ENCODE assay signal across 9 cellular contexts in the genomic region with DNA sequence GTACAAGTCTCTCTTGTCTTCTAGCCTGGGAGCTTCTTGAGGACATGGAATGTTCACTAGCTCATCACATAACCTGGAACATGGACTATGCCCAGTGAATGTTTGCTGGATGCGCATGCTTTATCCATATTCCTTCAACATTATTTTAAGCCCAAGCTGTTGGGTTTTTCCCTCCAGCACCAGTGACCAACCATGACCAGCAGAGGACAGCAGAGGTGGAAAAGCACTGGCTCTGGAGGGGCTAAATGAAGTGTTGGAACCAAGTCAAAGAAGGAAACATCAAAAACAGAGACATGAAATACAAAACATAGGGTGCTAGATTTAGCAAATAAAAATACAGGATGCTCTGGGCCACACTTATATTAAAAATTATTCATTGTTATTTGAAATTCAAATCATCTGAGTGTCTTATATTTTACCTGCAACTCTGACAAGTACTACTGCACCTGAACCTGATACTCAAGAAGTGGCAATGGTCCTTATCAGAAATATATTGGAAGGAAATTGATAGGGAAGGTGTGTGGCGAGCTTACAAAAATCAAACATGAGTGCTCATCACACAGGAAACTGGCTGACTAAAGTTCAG. TPM values are rescaled to one million over a fixed set of nuclear protein-coding genes. Genes with fewer than 3 reads are reported as not detected.
DNase-seq lines count a peak whose midpoint lies in the region; ATAC-seq and TF ChIP-seq lines count a peak whose summit lies in the region.
"Had no signal": no experiment of that assay in that cellular context is flagged by ENCODE, and none has a peak within 500 bp of the region (broad histone marks: within the 10 kb centered on the region; RNA-seq: fewer than 3 reads in every experiment).

No MANE protein-coding gene starts in this region.

- intact Hi-C loops in mucosa of descending colon (cut with DNase I, micrococcal nuclease), result loop anchor here (10.0 kb wide), 2 partner anchors 126 to 416 kb away; no protein-coding TSS in a partner anchor
- intact Hi-C loops in posterior cingulate gyrus (cut with DNase I), result no loop called here

- no peaks in the 10 kb centered on the region for H3K4me1 ChIP-seq in mucosa of descending colon (ENCODE audit: low read depth)

- no peak overlapping the region for H3K4me3 ChIP-seq in AG04449 (ENCODE audit: low read depth, low read length)
- H3K4me3 ChIP-seq in mucosa of descending colon, result no peak overlapping the region

- ATAC-seq in mucosa of descending colon (peak; percentile 35), GM21381 (IDR thresholded peaks at IDR 0.05; ENCODE audit: unreplicated experiment) (no peak), HG03039 (IDR thresholded peaks at IDR 0.05; ENCODE audit: unreplicated experiment) (no peak)

- H3K27me3 Mint-ChIP-seq in brain, result peaks cover 3% of the 10 kb centered on the region
- H3K27me3 Mint-ChIP-seq: stimulated activated naive CD8-positive, alpha-beta T cell treated with anti-CD3 and anti-CD28 coated beads, Interleukin-15, Interleukin-2, amounts not matched to agents 100 ng/mL and 50 ng/mL, for 24 hours had no signal

- peak; percentile 66 for TF ChIP-seq CTCF in AG04449 (IDR thresholded peaks at IDR 0.05; ENCODE audit: insufficient read depth, low read length, missing control alignments)
- TF ChIP-seq CTCF in GM10248 (IDR thresholded peaks at IDR 0.05; ENCODE audit: control extremely low read depth, extremely low read depth, low read depth, missing control alignments), result peak; percentile 64
- TF ChIP-seq CTCF in brain (conservative IDR thresholded peaks at IDR 0.05), result peak; percentile 57 to 60
- no peak for TF ChIP-seq CTCF in mucosa of descending colon (IDR thresholded peaks at IDR 0.05)

- peaks cover 4 to 8% (median 7%) of the 10 kb centered on the region in 5 experiments for H3K9me3 Mint-ChIP-seq in brain

- no peak overlapping the region for H3K27ac Mint-ChIP-seq in brain
- H3K27ac Mint-ChIP-seq: stimulated activated naive CD8-positive, alpha-beta T cell treated with anti-CD3 and anti-CD28 coated beads, Interleukin-15, Interleukin-2, amounts not matched to agents 100 ng/mL and 50 ng/mL, for 24 hours had no signal

- DNase-seq in AG04449 (ENCODE audit: low read depth, low spot score) (no peak), GM10248 (ENCODE audit: extremely low spot score) (no peak), OCI-M1 (lab: John Stamatoyannopoulos, UW) (peak; percentile 41), mucosa of descending colon (peak in 1 of 3 donors; percentile 32), posterior cingulate gyrus (no peak)

- H3K4me3 Mint-ChIP-seq in brain, result no peak overlapping the region
- H3K4me3 Mint-ChIP-seq: stimulated activated naive CD8-positive, alpha-beta T cell treated with anti-CD3 and anti-CD28 coated beads, Interleukin-15, Interleukin-2, amounts not matched to agents 100 ng/mL and 50 ng/mL, for 24 hours had no signal

- no peaks in the 10 kb centered on the region for H3K36me3 Mint-ChIP-seq in brain

- H3K9me3 ChIP-seq in mucosa of descending colon, result no peaks in the 10 kb centered on the region

- H3K36me3 ChIP-seq in mucosa of descending colon (ENCODE audit: low read depth), result no peaks in the 10 kb centered on the region

- POLR2A ChIA-PET in AG04449 (lab: Yijun Ruan, JAX), result no interaction called here
- POLR2A ChIA-PET in GM10248 (lab: Yijun Ruan, JAX), result no interaction called here

- CTCF ChIA-PET in AG04449 (lab: Yijun Ruan, JAX) (interaction anchor here (0.7 to 2.6 kb wide), 5 partner anchors 9 to 428 kb away, joined by 3 to 31 read pairs (median 3); a partner anchor contains a TSS), GM10248 (lab: Yijun Ruan, JAX) (interaction anchor here (0.6 to 2.0 kb wide), 14 partner anchors 9 to 443 kb away, joined by 3 to 10 read pairs (median 3); no protein-coding TSS in a partner anchor)

- H3K4me1 Mint-ChIP-seq in brain, result no peaks in the 10 kb centered on the region

RNA-seq across cellular contexts. Expression of a gene that starts 23.1 kb away (rescaled TPM):
- polyA plus RNA-seq in brain (ENCODE audit: insufficient read depth, low read depth, low replicate concordance), result 0.15 TPM
- 1 to 10 TPM; 3.8 to 6.0 (median 5.4) TPM for total RNA-seq in mucosa of descending colon
